8 cellular contexts compared by ENCODE assay signal in genomic region chr1:31422505-31423319, GRCh38. TPM values are rescaled to one million over a fixed set of nuclear protein-coding genes. Genes with fewer than 3 reads are reported as not detected.
DNase-seq lines count a peak whose midpoint lies in the region; ATAC-seq and TF ChIP-seq lines count a peak whose summit lies in the region.

No MANE protein-coding gene starts in this region.

- DNase-seq in DMS 273 (lab: John Stamatoyannopoulos, UW; ENCODE audit: unreplicated experiment), result peak; percentile 85
- DNase-seq in DMS 273 treated with DMSO at 0.1 percent for 48 hours (lab: John Stamatoyannopoulos, UW), result no peak
- peak; percentile 32 for DNase-seq in LNCaP clone FGC (ENCODE audit: low read depth)
- DNase-seq in SKM-1 treated with dmso at 0.1 percent for 144 hours (lab: John Stamatoyannopoulos, UW; ENCODE audit: unreplicated experiment), result peak; percentile 70
- DNase-seq in activated naive CD8-positive, alpha-beta T cell treated with anti-CD3 and anti-CD28 coated beads, Interleukin-2, amount 10 ng/mL, durations not matched to agents 7 days and 5 days, result peak; percentile 75
- DNase-seq in heart left ventricle, result peak; percentile 46 to 75 (median 51)
- peak; percentile 40 for DNase-seq in pulmonary artery endothelial cell (ENCODE audit: low read depth, low spot score)
- no peak for DNase-seq in vagina (ENCODE audit: extremely low spot score in 2 of 2)

- TF ChIP-seq CTCF in LNCaP clone FGC (IDR thresholded peaks at IDR 0.05; ENCODE audit: control insufficient read depth, extremely low read depth, insufficient read depth) (peak; percentile 96), heart left ventricle (IDR thresholded peaks at IDR 0.05) (peak; percentile 87 to 97 (median 91)), vagina (IDR thresholded peaks at IDR 0.05) (peak; percentile 82 to 94 (median 88))

- H3K27ac ChIP-seq in heart left ventricle (no peak overlapping the region), vagina (no peak overlapping the region)

- H3K4me3 Mint-ChIP-seq in activated naive CD8-positive, alpha-beta T cell treated with anti-CD3 and anti-CD28 coated beads, Interleukin-2, amount 10 ng/mL, durations not matched to agents 7 days and 5 days, result no peak overlapping the region

- H3K27me3 ChIP-seq in heart left ventricle (peaks cover 0 to 10% (median 0%) of the 10 kb centered on the region in 9 donors), vagina (no peaks in the 10 kb centered on the region)

- H3K9me3 ChIP-seq in heart left ventricle, result no peaks in the 10 kb centered on the region
- H3K9me3 ChIP-seq in vagina, result no peaks in the 10 kb centered on the region

- H3K4me1 Mint-ChIP-seq in activated naive CD8-positive, alpha-beta T cell treated with anti-CD3 and anti-CD28 coated beads, Interleukin-2, amount 10 ng/mL, durations not matched to agents 7 days and 5 days, result peaks cover 5% of the 10 kb centered on the region

- H3K27ac Mint-ChIP-seq in activated naive CD8-positive, alpha-beta T cell treated with anti-CD3 and anti-CD28 coated beads, Interleukin-2, amount 10 ng/mL, durations not matched to agents 7 days and 5 days, result no peak overlapping the region

- peak; percentile 60 for ATAC-seq in activated naive CD8-positive, alpha-beta T cell treated with anti-CD3 and anti-CD28 coated beads, Interleukin-2, amount 10 ng/mL, durations not matched to agents 7 days and 5 days (ENCODE audit: low read depth)
- peak; percentile 56 to 87 (median 74) for ATAC-seq in heart left ventricle

- no peaks in the 10 kb centered on the region for H3K9me3 Mint-ChIP-seq in activated naive CD8-positive, alpha-beta T cell treated with anti-CD3 and anti-CD28 coated beads, Interleukin-2, amount 10 ng/mL, durations not matched to agents 7 days and 5 days

- H3K36me3 Mint-ChIP-seq in activated naive CD8-positive, alpha-beta T cell treated with anti-CD3 and anti-CD28 coated beads, Interleukin-2, amount 10 ng/mL, durations not matched to agents 7 days and 5 days, result no peaks in the 10 kb centered on the region

- intact Hi-C loops in heart left ventricle (cut with DNase I), result loop anchor here (1.0 to 10.0 kb wide), 10 partner anchors 28 to 698 kb away; partner anchors contain the start of gene MATN1 (in 2 of the 10)
- intact Hi-C loops in vagina (cut with DNase I), result loop anchor here (10.0 kb wide), 1 partner anchor 238 kb away; no protein-coding TSS in a partner anchor

- peaks cover 12% of the 10 kb centered on the region for H3K27me3 Mint-ChIP-seq in activated naive CD8-positive, alpha-beta T cell treated with anti-CD3 and anti-CD28 coated beads, Interleukin-2, amount 10 ng/mL, durations not matched to agents 7 days and 5 days

- H3K36me3 ChIP-seq in heart left ventricle (no peaks in the 10 kb centered on the region), vagina (no peaks in the 10 kb centered on the region)

- TF ChIP-seq POLR2A in heart left ventricle (IDR thresholded peaks at IDR 0.05) (no peak), vagina (IDR thresholded peaks at IDR 0.05) (no peak)

- H3K4me1 ChIP-seq in heart left ventricle, result peaks cover 0 to 6% (median 0%) of the 10 kb centered on the region in 12 donors
- H3K4me1 ChIP-seq in vagina, result no peaks in the 10 kb centered on the region

- POLR2A ChIA-PET in activated naive CD8-positive, alpha-beta T cell treated with anti-CD3 and anti-CD28 coated beads, Interleukin-2, amount 10 ng/mL, durations not matched to agents 7 days and 5 days (lab: Charles Lee), result no interaction called here

- H3K4me3 ChIP-seq in LNCaP clone FGC (ENCODE audit: low read depth, low read length) (no peak overlapping the region), heart left ventricle (no peak overlapping the region), vagina (no peak overlapping the region)

- 42 to 50% (median 45%) methylated on average over 14 to 15 of the region's 15 CpGs for WGBS in heart left ventricle, 4 donors

RNA-seq across cellular contexts. Expression of gene SERINC2, which starts 9.7 kb away (rescaled TPM):
- under 1 TPM in 1 of 2 experiments, not detected in 1; 0.14 TPM for total RNA-seq in activated naive CD8-positive, alpha-beta T cell treated with anti-CD3 and anti-CD28 coated beads, Interleukin-2, amount 10 ng/mL, durations not matched to agents 7 days and 5 days
- total RNA-seq in heart left ventricle (1 to 10 TPM in 8 of 9 donors, under 1 TPM in 1; 0.94 to 8.5 (median 2.2) TPM), pulmonary artery endothelial cell (1.3 and 2.4 TPM in 2 replicates), vagina (17.4 TPM)
- polyA plus RNA-seq in heart left ventricle, result 1 to 10 TPM; 2.7 to 5.4 TPM

RNA-seq across cellular contexts. Expression of gene FABP3, which starts 49.8 kb away (rescaled TPM):
- under 1 TPM in 1 of 2 experiments, not detected in 1; 0.62 TPM for total RNA-seq in activated naive CD8-positive, alpha-beta T cell treated with anti-CD3 and anti-CD28 coated beads, Interleukin-2, amount 10 ng/mL, durations not matched to agents 7 days and 5 days
- total RNA-seq in heart left ventricle, result 1,000 to 10,000 TPM; 2,591 to 6,997 (median 5,230) TPM
- over 10,000 TPM in 1 of 2 donors, 1,000 to 10,000 TPM in 1; 4,008 to 10,560 TPM for polyA plus RNA-seq in heart left ventricle
- total RNA-seq in pulmonary artery endothelial cell, result 0.26 and 0.35 TPM in 2 replicates
- total RNA-seq in vagina, result 16.7 TPM

Comparison
In these comparisons a context has a peak if more than half of its experiments do, and no peak if none do; other contexts are left out.
1. DNase-seq: peak in DMS 273 (single experiment), LNCaP clone FGC (single experiment), SKM-1 treated with dmso at 0.1 percent for 144 hours (single experiment), activated naive CD8-positive, alpha-beta T cell treated with anti-CD3 and anti-CD28 coated beads, Interleukin-2, amount 10 ng/mL, durations not matched to agents 7 days and 5 days (single experiment), heart left ventricle (5 of 5) and pulmonary artery endothelial cell (single experiment); none in DMS 273 treated with DMSO at 0.1 percent for 48 hours (single experiment) and vagina (0 of 2).
2. RNA of gene FABP3, which starts 49.8 kb away (total RNA-seq): 2,591 to 6,997 TPM in heart left ventricle; 16.7 TPM in vagina (single experiment), 0.62 TPM in activated naive CD8-positive, alpha-beta T cell treated with anti-CD3 and anti-CD28 coated beads, Interleukin-2, amount 10 ng/mL, durations not matched to agents 7 days and 5 days and 0.26 to 0.35 TPM in pulmonary artery endothelial cell; every median in the first group is over 100 times any median in the second.
3. Peak in every context shown above with its lines, with median percentiles within 50 percentile points of each other: CTCF ChIP-seq.